13 cellular contexts compared by ENCODE assay signal in genomic region chr21:44337428-44337827, GRCh38. TPM values are rescaled to one million over a fixed set of nuclear protein-coding genes. Genes with fewer than 3 reads are reported as not detected.
DNase-seq lines count a peak whose midpoint lies in the region; ATAC-seq and TF ChIP-seq lines count a peak whose summit lies in the region.
"Had no signal": no experiment of that assay in that cellular context is flagged by ENCODE, and none has a peak within 500 bp of the region (broad histone marks: within the 10 kb centered on the region; RNA-seq: fewer than 3 reads in every experiment).

No MANE protein-coding gene starts in this region.

- no peak for TF ChIP-seq POLR2A in sigmoid colon (IDR thresholded peaks at IDR 0.05)

- H3K4me3 Mint-ChIP-seq in T-helper 2 cell treated with Interferon-gamma antibody and Interleukin-4, amounts not matched to agents 5 μg/mL and 100 μg/mL, for 36 hours = peak overlapping the region; percentile 57

- H3K4me1 Mint-ChIP-seq in T-helper 2 cell treated with Interferon-gamma antibody and Interleukin-4, amounts not matched to agents 5 μg/mL and 100 μg/mL, for 36 hours (ENCODE audit: low read depth) = peaks cover 17% of the 10 kb centered on the region

- H3K4me3 ChIP-seq in SU-DHL-6 (ENCODE audit: insufficient read depth, low read length, poor library complexity, severe bottlenecking) (no peak overlapping the region), sigmoid colon (no peak overlapping the region)
- H3K4me3 ChIP-seq: mucosa of descending colon had no signal

- H3K9me3 Mint-ChIP-seq in T-helper 2 cell treated with Interferon-gamma antibody and Interleukin-4, amounts not matched to agents 5 μg/mL and 100 μg/mL, for 36 hours = no peaks in the 10 kb centered on the region

- no peaks in the 10 kb centered on the region for H3K79me2 ChIP-seq in SU-DHL-6 (ENCODE audit: insufficient read depth, low read length)

- H3K9me2 ChIP-seq in SU-DHL-6 (replicated peaks; ENCODE audit: insufficient read depth, low read length) = no peaks in the 10 kb centered on the region

- H2AFZ ChIP-seq in SU-DHL-6 (ENCODE audit: low read depth, low read length, severe bottlenecking) = no peak overlapping the region

- 77 to 94% methylated on average over 4 of the region's 4 CpGs for WGBS in sigmoid colon, 2 donors

- no peak for DNase-seq in T-helper 2 cell treated with Interferon-gamma antibody and Interleukin-4, amounts not matched to agents 5 μg/mL and 100 μg/mL, for 36 hours (ENCODE audit: low spot score)
- DNase-seq in T-helper 2 cell (no peak), fibroblast of gingiva (ENCODE audit: low read depth) (peak; percentile 49), sigmoid colon (no peak), DMS53 treated with DMSO at 0.1 percent for 48 hours (lab: John Stamatoyannopoulos, UW; ENCODE audit: unreplicated experiment) (no peak), NCI-H1930 (lab: John Stamatoyannopoulos, UW) (no peak)
- DNase-seq: DMS53 had no signal

- no peak overlapping the region for H3K9ac ChIP-seq in SU-DHL-6 (ENCODE audit: low read length)

- peaks cover 0 to 26% (median 18%) of the 10 kb centered on the region in 4 donors for H3K4me1 ChIP-seq in sigmoid colon

- H3K27me3 ChIP-seq in SU-DHL-6 (ENCODE audit: low read length) = no peaks in the 10 kb centered on the region
- no peaks in the 10 kb centered on the region for H3K27me3 ChIP-seq in sigmoid colon

- no peak for ATAC-seq in GM21423 (IDR thresholded peaks at IDR 0.05; ENCODE audit: unreplicated experiment)

- intact Hi-C loops in sigmoid colon (cut with DNase I) = loop anchor here (5.0 kb wide), 2 partner anchors 100 to 480 kb away; partner anchors contain the start of gene SUMO3

- peaks cover 16% of the 10 kb centered on the region for H3F3A ChIP-seq in SU-DHL-6 (ENCODE audit: insufficient read depth)

- peak overlapping the region; percentile 73 for H3K27ac Mint-ChIP-seq in T-helper 2 cell treated with Interferon-gamma antibody and Interleukin-4, amounts not matched to agents 5 μg/mL and 100 μg/mL, for 36 hours

- peak overlapping the region; percentile 31; the same call in 1 of the 2 replicates for H3K27ac ChIP-seq in SU-DHL-6 (ENCODE audit: low read depth, low read length)
- H3K27ac ChIP-seq in sigmoid colon = peak overlapping the region; percentile 93 to 99 (median 96)

- no peak for TF ChIP-seq EP300 in sigmoid colon (IDR thresholded peaks at IDR 0.05)

- H3K4me2 ChIP-seq in SU-DHL-6 (ENCODE audit: low read depth, low read length, poor library complexity, severe bottlenecking) = no peak overlapping the region

- H3K36me3 Mint-ChIP-seq in T-helper 2 cell treated with Interferon-gamma antibody and Interleukin-4, amounts not matched to agents 5 μg/mL and 100 μg/mL, for 36 hours (ENCODE audit: low read depth) = peaks cover 9% of the 10 kb centered on the region

- no peaks in the 10 kb centered on the region for H4K20me1 ChIP-seq in SU-DHL-6 (ENCODE audit: low read depth, low read length)

- H3K36me3 ChIP-seq in SU-DHL-6 (ENCODE audit: low read length) (no peaks in the 10 kb centered on the region), sigmoid colon (peaks cover 0 to 33% (median 3%) of the 10 kb centered on the region in 4 donors)

- TF ChIP-seq CTCF in SU-DHL-6 (IDR thresholded peaks at IDR 0.05; ENCODE audit: insufficient read depth, low read length, poor library complexity, severe bottlenecking) (no peak), sigmoid colon (IDR thresholded peaks at IDR 0.05) (no peak)

- no peaks in the 10 kb centered on the region for H3K27me3 Mint-ChIP-seq in T-helper 2 cell treated with Interferon-gamma antibody and Interleukin-4, amounts not matched to agents 5 μg/mL and 100 μg/mL, for 36 hours (ENCODE audit: low read depth)

- H3K9me3 ChIP-seq in SU-DHL-6 (ENCODE audit: insufficient read depth, low read length) (no peaks in the 10 kb centered on the region), sigmoid colon (no peaks in the 10 kb centered on the region)
- H3K9me3 ChIP-seq: A549, mucosa of descending colon had no signal

RNA-seq across cellular contexts. Expression of gene CFAP410, which starts 1.8 kb away (rescaled TPM):
- 10 to 100 TPM; 25.8 to 31.1 (median 27.6) TPM for total RNA-seq in sigmoid colon
- polyA plus RNA-seq in sigmoid colon = 10 to 100 TPM; 12.7 to 31.7 (median 28.2) TPM

RNA-seq across cellular contexts. Expression of gene TRPM2, which starts 16.0 kb away (rescaled TPM):
- total RNA-seq in sigmoid colon = 1 to 10 TPM; 1.6 to 3.9 (median 3.2) TPM
- 1 to 10 TPM; 2.4 to 4.9 (median 3.5) TPM for polyA plus RNA-seq in sigmoid colon

RNA-seq across cellular contexts. Expression of gene PFKL, which starts 37.6 kb away (rescaled TPM):
- total RNA-seq in sigmoid colon = 10 to 100 TPM; 38.0 to 69.8 (median 50.4) TPM
- polyA plus RNA-seq in sigmoid colon = 100 to 1,000 TPM; 138 to 159 (median 157) TPM

RNA-seq across cellular contexts. Expression of gene AIRE, which starts 51.8 kb away (rescaled TPM):
- not detected for total RNA-seq in sigmoid colon
- under 1 TPM in 1 of 3 donors, not detected in 2; 0.61 TPM for polyA plus RNA-seq in sigmoid colon
- total RNA-seq: epithelial cell of proximal tubule, M059J had no signal
- polyA plus RNA-seq: A549 had no signal
